In the genomic region with DNA sequence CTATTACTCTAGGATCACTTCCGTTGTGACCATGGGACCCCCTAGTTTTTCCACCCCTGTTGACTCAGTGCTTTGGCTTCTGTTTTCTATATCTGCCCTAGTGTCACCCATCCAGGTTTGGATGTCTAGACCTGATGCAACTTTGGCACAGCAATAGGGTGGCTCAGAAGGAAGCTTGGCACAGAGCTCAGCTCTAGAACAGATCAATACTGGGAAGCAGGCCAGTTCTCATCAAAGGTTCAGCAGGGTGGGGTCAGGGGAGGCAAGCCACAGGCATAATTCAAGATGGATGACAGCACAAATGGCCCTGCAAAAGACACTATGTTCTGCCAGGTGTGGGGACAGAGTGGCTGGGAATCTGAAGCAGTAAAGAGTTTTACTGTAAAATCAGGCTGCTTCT, we compare ENCODE assay signal across 29 cellular contexts.
DNase-seq lines count a peak whose midpoint lies in the region; ATAC-seq and TF ChIP-seq lines count a peak whose summit lies in the region.
"Had no signal": no experiment of that assay in that cellular context is flagged by ENCODE, and none has a peak within 500 bp of the region (broad histone marks: within the 10 kb centered on the region; RNA-seq: fewer than 3 reads in every experiment).

No MANE protein-coding gene starts in this region.

- DNase-seq in Calu3 = peak; percentile 81
- peak; percentile 55 for DNase-seq in NCI-H1092 (lab: John Stamatoyannopoulos, UW)
- peak; percentile 57 for DNase-seq in NCI-H69 (lab: John Stamatoyannopoulos, UW)
- DNase-seq in right lobe of liver = peak in 1 of 3 donors; percentile 67
- no peak for DNase-seq in WTC11 (ENCODE audit: low spot score)
- DNase-seq in Kasumi-1 (lab: John Stamatoyannopoulos, UW) = no peak
- DNase-seq in activated CD4-positive, CD25-positive, alpha-beta regulatory T cell (lab: John Stamatoyannopoulos, UW) = no peak
- no peak for DNase-seq in activated T-helper 2 cell treated with anti-CD3 and anti-CD28 coated beads, Interferon-gamma antibody, Interleukin-2, Interleukin-4, amounts not matched to agents 10 μg/mL and 5 μg/mL and 100 μg/mL, durations not matched to agents 14 hours and 24 hours and 36 hours (ENCODE audit: low spot score)
- DNase-seq: activated CD4-positive, alpha-beta T cell treated with anti-CD3 and anti-CD28 coated beads for 4 hours; activated T-cell treated with anti-CD3 and anti-CD28 coated beads, Interleukin-2, amount 50 U/mL, for 24 hours; effector CD4-positive, alpha-beta T cell; erythroblast; foreskin fibroblast; heart left ventricle; Karpas-422; left cardiac atrium; mesendoderm; naive thymus-derived CD4-positive, alpha-beta T cell; NCI-H1048; NK-92 treated with Interleukin-12 subunit alpha and Interleukin-12 subunit beta, amount 100 ng/mL, for 24 hours; retina; SJCRH30; stimulated activated CD4-positive, alpha-beta T cell treated with anti-CD3 and anti-CD28 coated beads, Interleukin-2, amount 100 ng/mL, for 48 hours; T-helper 1 cell had no signal

- peaks cover 0 to 18% (median 0%) of the 10 kb centered on the region in 4 donors for H3K4me1 ChIP-seq in right lobe of liver
- H3K4me1 ChIP-seq: breast epithelium, heart left ventricle, SJCRH30, vagina had no signal

- H3K27ac ChIP-seq in right lobe of liver = peak overlapping the region in 1 of 3 donors; percentile 61
- H3K27ac ChIP-seq: breast epithelium, heart left ventricle, SJCRH30, vagina had no signal

- TF ChIP-seq POLR2A in right lobe of liver (IDR thresholded peaks at IDR 0.05) = no peak

- H3K4me1 Mint-ChIP-seq in Calu3 (ENCODE audit: low read depth, unreplicated experiment) (peaks cover 21% of the 10 kb centered on the region), WTC11 (peaks cover 4% of the 10 kb centered on the region; the same call in 1 of the 2 replicates)
- peaks cover 4% of the 10 kb centered on the region for H3K4me1 Mint-ChIP-seq in activated T-helper 2 cell treated with anti-CD3 and anti-CD28 coated beads, Interferon-gamma antibody, Interleukin-2, Interleukin-4, amounts not matched to agents 10 μg/mL and 5 μg/mL and 100 μg/mL, durations not matched to agents 14 hours and 24 hours and 36 hours (ENCODE audit: low read depth)
- H3K4me1 Mint-ChIP-seq: stimulated activated memory B cell treated with anti-CD40 and anti-IgM and Interleukin-4, amounts not matched to agents 10 μg/mL and 1 μg/mL and 100 μg/mL, for 72 hours had no signal

- CTCF ChIA-PET in Calu3 (lab: Charles Lee) = interaction anchor here (0.5 to 0.7 kb wide), 4 partner anchors 12 to 278 kb away, joined by 3 to 5 read pairs (median 4); no protein-coding TSS in a partner anchor
- CTCF ChIA-PET in WTC11 (lab: Charles Lee) = no interaction called here

- no TSS peak for BruUV-seq in Calu3 (replicated peaks; lab: Mats Ljungman, UMichigan)

- no peaks in the 10 kb centered on the region for H3K9me3 ChIP-seq in right lobe of liver
- H3K9me3 ChIP-seq: breast epithelium, heart left ventricle, SJCRH30, vagina had no signal

- POLR2A ChIA-PET in WTC11 (lab: Charles Lee) = no interaction called here

- no peaks in the 10 kb centered on the region for H3K27me3 ChIP-seq in right lobe of liver
- H3K27me3 ChIP-seq: SJCRH30, vagina had no signal

- H3K27me3 Mint-ChIP-seq in Calu3 (ENCODE audit: unreplicated experiment) (no peaks in the 10 kb centered on the region), WTC11 (ENCODE audit: low read depth) (no peaks in the 10 kb centered on the region; the same call in 1 of the 2 replicates)
- no peaks in the 10 kb centered on the region for H3K27me3 Mint-ChIP-seq in activated T-helper 2 cell treated with anti-CD3 and anti-CD28 coated beads, Interferon-gamma antibody, Interleukin-2, Interleukin-4, amounts not matched to agents 10 μg/mL and 5 μg/mL and 100 μg/mL, durations not matched to agents 14 hours and 24 hours and 36 hours (ENCODE audit: low read depth)
- H3K27me3 Mint-ChIP-seq: naive thymus-derived CD4-positive, alpha-beta T cell; stimulated activated memory B cell treated with anti-CD40 and anti-IgM and Interleukin-4, amounts not matched to agents 10 μg/mL and 1 μg/mL and 100 μg/mL, for 72 hours had no signal

- peak; percentile 76 to 90 (median 82) for ATAC-seq in right lobe of liver
- no peak for ATAC-seq in WTC11
- ATAC-seq: GM12878; heart left ventricle; left cardiac atrium; naive thymus-derived CD4-positive, alpha-beta T cell; stimulated activated memory B cell treated with anti-CD40 and anti-IgM and Interleukin-4, amounts not matched to agents 10 μg/mL and 1 μg/mL and 100 μg/mL, for 72 hours had no signal

- peaks cover 9% of the 10 kb centered on the region for H3K36me3 Mint-ChIP-seq in Calu3 (ENCODE audit: insufficient read depth, unreplicated experiment)
- no peaks in the 10 kb centered on the region for H3K36me3 Mint-ChIP-seq in WTC11
- no peaks in the 10 kb centered on the region for H3K36me3 Mint-ChIP-seq in activated T-helper 2 cell treated with anti-CD3 and anti-CD28 coated beads, Interferon-gamma antibody, Interleukin-2, Interleukin-4, amounts not matched to agents 10 μg/mL and 5 μg/mL and 100 μg/mL, durations not matched to agents 14 hours and 24 hours and 36 hours (ENCODE audit: low read depth)
- H3K36me3 Mint-ChIP-seq: naive thymus-derived CD4-positive, alpha-beta T cell; stimulated activated memory B cell treated with anti-CD40 and anti-IgM and Interleukin-4, amounts not matched to agents 10 μg/mL and 1 μg/mL and 100 μg/mL, for 72 hours had no signal

- 11% methylated on average over 1 of the region's 1 CpG for WGBS in right lobe of liver (ENCODE audit: insufficient coverage, low coverage, low lambda C conversion rate, missing lambda C conversion rate)

- H3K4me3 Mint-ChIP-seq in Calu3 (ENCODE audit: low read depth, unreplicated experiment) = no peak overlapping the region
- H3K4me3 Mint-ChIP-seq in WTC11 = no peak overlapping the region
- no peak overlapping the region for H3K4me3 Mint-ChIP-seq in activated T-helper 2 cell treated with anti-CD3 and anti-CD28 coated beads, Interferon-gamma antibody, Interleukin-2, Interleukin-4, amounts not matched to agents 10 μg/mL and 5 μg/mL and 100 μg/mL, durations not matched to agents 14 hours and 24 hours and 36 hours (ENCODE audit: low read depth)
- H3K4me3 Mint-ChIP-seq: activated T-cell treated with anti-CD3 and anti-CD28 coated beads, Interleukin-2, amount 50 U/mL, for 24 hours; naive thymus-derived CD4-positive, alpha-beta T cell; stimulated activated memory B cell treated with anti-CD40 and anti-IgM and Interleukin-4, amounts not matched to agents 10 μg/mL and 1 μg/mL and 100 μg/mL, for 72 hours had no signal

- H3K9me3 Mint-ChIP-seq in Calu3 (ENCODE audit: low read depth, unreplicated experiment) (peaks cover 2% of the 10 kb centered on the region), WTC11 (no peaks in the 10 kb centered on the region; the same call in 1 of the 2 replicates)
- no peaks in the 10 kb centered on the region for H3K9me3 Mint-ChIP-seq in activated T-helper 2 cell treated with anti-CD3 and anti-CD28 coated beads, Interferon-gamma antibody, Interleukin-2, Interleukin-4, amounts not matched to agents 10 μg/mL and 5 μg/mL and 100 μg/mL, durations not matched to agents 14 hours and 24 hours and 36 hours
- H3K9me3 Mint-ChIP-seq: activated T-cell treated with anti-CD3 and anti-CD28 coated beads, Interleukin-2, amount 50 U/mL, for 24 hours; stimulated activated memory B cell treated with anti-CD40 and anti-IgM and Interleukin-4, amounts not matched to agents 10 μg/mL and 1 μg/mL and 100 μg/mL, for 72 hours had no signal

- H3K27ac Mint-ChIP-seq in Calu3 (ENCODE audit: unreplicated experiment) (peak overlapping the region; percentile 80), WTC11 (no peak overlapping the region)
- no peak overlapping the region for H3K27ac Mint-ChIP-seq in activated T-helper 2 cell treated with anti-CD3 and anti-CD28 coated beads, Interferon-gamma antibody, Interleukin-2, Interleukin-4, amounts not matched to agents 10 μg/mL and 5 μg/mL and 100 μg/mL, durations not matched to agents 14 hours and 24 hours and 36 hours
- H3K27ac Mint-ChIP-seq: activated T-cell treated with anti-CD3 and anti-CD28 coated beads, Interleukin-2, amount 50 U/mL, for 24 hours; naive thymus-derived CD4-positive, alpha-beta T cell; stimulated activated memory B cell treated with anti-CD40 and anti-IgM and Interleukin-4, amounts not matched to agents 10 μg/mL and 1 μg/mL and 100 μg/mL, for 72 hours had no signal

- TF ChIP-seq CTCF in Calu3 (IDR thresholded peaks at IDR 0.05; ENCODE audit: unreplicated experiment) = no peak
- TF ChIP-seq CTCF in right lobe of liver (IDR thresholded peaks at IDR 0.05) = no peak
- no peak for TF ChIP-seq CTCF in WTC11 (IDR thresholded peaks at IDR 0.05)

- no peak overlapping the region for H3K4me3 ChIP-seq in right lobe of liver
- H3K4me3 ChIP-seq: BLaER1 treated with 17β-estradiol and CSF1 and Interleukin-3, amounts not matched to agents 10 nM and 100 nM; breast epithelium; GM12878; heart left ventricle; SJCRH30; vagina had no signal

- intact Hi-C loops in Calu3 (cut with micrococcal nuclease; ENCODE audit: unreplicated experiment) (loop anchor here (10.0 kb wide), 1 partner anchor 670 kb away; no protein-coding TSS in a partner anchor), right lobe of liver (cut with DNase I) (no loop called here)
- intact Hi-C loops in activated T-helper 2 cell treated with anti-CD3 and anti-CD28 coated beads, Interferon-gamma antibody, Interleukin-2, Interleukin-4, amounts not matched to agents 10 μg/mL and 5 μg/mL and 100 μg/mL, durations not matched to agents 14 hours and 24 hours and 36 hours (cut with micrococcal nuclease) = no loop called here

- no peaks in the 10 kb centered on the region for H3K36me3 ChIP-seq in right lobe of liver
- H3K36me3 ChIP-seq: BLaER1 treated with 17β-estradiol and CSF1 and Interleukin-3, amounts not matched to agents 10 nM and 100 nM; breast epithelium; heart left ventricle; SJCRH30; vagina had no signal

TF ChIP-seq in WTC11, 78 proteins besides CTCF, POLR2A, EP300 and RAD21 (continues in another document):
- TF ChIP-seq ZSCAN18 (CRISPR knock-in tag; IDR thresholded peaks at IDR 0.05) = no peak

Comparison
In these comparisons a context has a peak if more than half of its experiments do, and no peak if none do; other contexts are left out.
1. DNase-seq: peak in Calu3 (single experiment), NCI-H1092 (single experiment) and NCI-H69 (single experiment); none in WTC11 (single experiment), Kasumi-1 (0 of 2), activated CD4-positive, CD25-positive, alpha-beta regulatory T cell (0 of 4) and activated T-helper 2 cell treated with anti-CD3 and anti-CD28 coated beads, Interferon-gamma antibody, Interleukin-2, Interleukin-4, amounts not matched to agents 10 μg/mL and 5 μg/mL and 100 μg/mL, durations not matched to agents 14 hours and 24 hours and 36 hours (single experiment).